In the genomic region with DNA sequence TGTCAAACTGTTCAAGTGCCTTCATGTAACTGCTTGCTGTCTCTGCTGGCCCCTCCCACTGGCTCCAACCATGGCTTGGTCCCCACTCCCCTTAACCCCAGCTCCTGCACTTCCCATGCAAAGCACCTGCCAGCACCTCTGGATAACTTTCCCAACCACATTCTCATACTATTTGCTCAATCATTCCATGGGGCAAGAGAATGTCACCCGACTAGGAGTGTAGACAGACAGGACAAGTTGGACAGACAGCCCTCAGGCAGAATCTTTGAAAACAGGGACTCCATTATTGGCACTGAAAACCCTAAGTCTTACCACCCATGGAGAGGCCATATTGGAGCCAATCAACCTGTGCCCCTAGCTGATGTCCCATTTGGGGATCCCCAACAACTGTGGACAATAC, we compare ENCODE assay signal across 30 cellular contexts.
DNase-seq lines count a peak whose midpoint lies in the region; ATAC-seq and TF ChIP-seq lines count a peak whose summit lies in the region.
"Had no signal": no experiment of that assay in that cellular context is flagged by ENCODE, and none has a peak within 500 bp of the region (broad histone marks: within the 10 kb centered on the region; RNA-seq: fewer than 3 reads in every experiment).

No MANE protein-coding gene starts in this region.

- H2BK120ac ChIP-seq in trophoblast cell (ENCODE audit: insufficient read depth, low read length, poor library complexity): no peak overlapping the region

- POLR2A ChIA-PET in Caco-2 (lab: Charles Lee): no interaction called here

- H3K23ac ChIP-seq in trophoblast cell (ENCODE audit: low read length): no peak overlapping the region

- H3K27me3 ChIP-seq in Caco-2 (replicated peaks; ENCODE audit: control insufficient read depth, insufficient read depth, low read length): no peaks in the 10 kb centered on the region
- H3K27me3 ChIP-seq in trophoblast cell (ENCODE audit: insufficient read depth, low read length): no peaks in the 10 kb centered on the region
- no peaks in the 10 kb centered on the region for H3K27me3 ChIP-seq in upper lobe of right lung
- H3K27me3 ChIP-seq: BE2C, BLaER1 had no signal

- no peak overlapping the region for H3K9ac ChIP-seq in trophoblast cell (ENCODE audit: low read length)
- H3K9ac ChIP-seq: BLaER1; BLaER1 treated with 17β-estradiol and CSF1 and Interleukin-3, amounts not matched to agents 10 nM and 100 nM had no signal

- no peaks in the 10 kb centered on the region for H3K9me3 Mint-ChIP-seq in Caco-2 (ENCODE audit: unreplicated experiment)
- H3K9me3 Mint-ChIP-seq: CD4-positive, alpha-beta T cell; CD4-positive, CD25-positive, alpha-beta regulatory T cell; CD8-positive, alpha-beta memory T cell; CD8-positive, alpha-beta T cell had no signal

- WGBS in trophoblast cell (ENCODE audit: extremely low coverage, insufficient coverage, insufficient read length): no CpG with 5 or more reads among the region's 1 CpG

- intact Hi-C loops in Caco-2 (cut with micrococcal nuclease; ENCODE audit: unreplicated experiment): no loop called here
- intact Hi-C loops in upper lobe of right lung (cut with DNase I): no loop called here

- H3K27ac ChIP-seq in trophoblast cell (ENCODE audit: low read depth, low read length) (no peak overlapping the region), upper lobe of right lung (no peak overlapping the region)
- H3K27ac ChIP-seq: 22Rv1; A549; BLaER1; BLaER1 treated with 17β-estradiol and CSF1 and Interleukin-3, amounts not matched to agents 10 nM and 100 nM; C4-2B had no signal

- no peak overlapping the region for H3K4me3 Mint-ChIP-seq in Caco-2 (ENCODE audit: unreplicated experiment)
- H3K4me3 Mint-ChIP-seq: B cell; CD14-positive monocyte; CD4-positive, alpha-beta memory T cell; CD4-positive, alpha-beta T cell; CD4-positive, CD25-positive, alpha-beta regulatory T cell; CD8-positive, alpha-beta memory T cell; CD8-positive, alpha-beta T cell had no signal

- no peaks in the 10 kb centered on the region for H3K36me3 Mint-ChIP-seq in Caco-2 (ENCODE audit: insufficient read depth, unreplicated experiment)
- H3K36me3 Mint-ChIP-seq: CD4-positive, alpha-beta memory T cell; CD4-positive, CD25-positive, alpha-beta regulatory T cell; CD8-positive, alpha-beta T cell had no signal

- H3K9me3 ChIP-seq in Caco-2 (no peaks in the 10 kb centered on the region; the same call in 1 of the 2 replicates), trophoblast cell (ENCODE audit: insufficient read depth, low read depth, low read length) (peaks cover 1% of the 10 kb centered on the region), upper lobe of right lung (no peaks in the 10 kb centered on the region)
- H3K9me3 ChIP-seq: BE2C, BLaER1 had no signal

- no peak for ATAC-seq in upper lobe of right lung
- ATAC-seq: A549; CD8-positive, alpha-beta T cell had no signal

- H3K4me3 ChIP-seq in Caco-2 (ENCODE audit: low read depth, low read length) (no peak overlapping the region), trophoblast cell (ENCODE audit: low read depth, low read length) (no peak overlapping the region), upper lobe of right lung (no peak overlapping the region)
- H3K4me3 ChIP-seq: A549; BLaER1; BLaER1 treated with 17β-estradiol and CSF1 and Interleukin-3, amounts not matched to agents 10 nM and 100 nM had no signal

- H3K79me2 ChIP-seq in trophoblast cell (ENCODE audit: control insufficient read depth, insufficient read depth, low read length, poor library complexity): no peaks in the 10 kb centered on the region

- H2AK5ac ChIP-seq in trophoblast cell (ENCODE audit: low read length): no peak overlapping the region

- H4K8ac ChIP-seq in trophoblast cell (ENCODE audit: low read depth, low read length): no peak overlapping the region

- no peaks in the 10 kb centered on the region for H3K4me1 Mint-ChIP-seq in Caco-2 (ENCODE audit: low read depth, unreplicated experiment)
- H3K4me1 Mint-ChIP-seq: CD4-positive, CD25-positive, alpha-beta regulatory T cell had no signal

- no peak overlapping the region for H3K27ac Mint-ChIP-seq in Caco-2 (ENCODE audit: unreplicated experiment)
- H3K27ac Mint-ChIP-seq: B cell; CD4-positive, alpha-beta memory T cell; CD4-positive, alpha-beta T cell; CD4-positive, CD25-positive, alpha-beta regulatory T cell; CD8-positive, alpha-beta T cell had no signal

- H2BK12ac ChIP-seq in trophoblast cell (ENCODE audit: low read length): no peak overlapping the region

- H3K4me2 ChIP-seq in trophoblast cell (ENCODE audit: low read length): no peak overlapping the region
- H3K4me2 ChIP-seq: A549, BLaER1 had no signal

- CTCF ChIA-PET in Caco-2 (lab: Charles Lee): no interaction called here

- H3K4me1 ChIP-seq in Caco-2 (no peaks in the 10 kb centered on the region), trophoblast cell (ENCODE audit: control insufficient read depth in 1 of 2, insufficient read depth in 2 of 2, low read length in 2 of 2) (peaks cover 3% of the 10 kb centered on the region in 2 experiments), upper lobe of right lung (no peaks in the 10 kb centered on the region)
- H3K4me1 ChIP-seq: A549, BE2C, BLaER1 had no signal

- H2BK5ac ChIP-seq in trophoblast cell (ENCODE audit: low read depth, low read length, poor library complexity): no peak overlapping the region

- H3K14ac ChIP-seq in trophoblast cell (ENCODE audit: low read length): no peak overlapping the region

- H3K36me3 ChIP-seq in Caco-2 (ENCODE audit: control insufficient read depth, insufficient read depth, low read length): no peaks in the 10 kb centered on the region
- H3K36me3 ChIP-seq in trophoblast cell (ENCODE audit: control insufficient read depth in 1 of 2, insufficient read depth in 2 of 2, low read length in 2 of 2): no peaks in the 10 kb centered on the region
- no peaks in the 10 kb centered on the region for H3K36me3 ChIP-seq in upper lobe of right lung
- H3K36me3 ChIP-seq: BE2C; BLaER1; BLaER1 treated with 17β-estradiol and CSF1 and Interleukin-3, amounts not matched to agents 10 nM and 100 nM had no signal

- no peak overlapping the region for H3K18ac ChIP-seq in trophoblast cell (ENCODE audit: low read length)

- BruUV-seq in Caco-2 (replicated peaks; lab: Mats Ljungman, UMichigan): no TSS peak

- no peaks in the 10 kb centered on the region for H3K79me1 ChIP-seq in trophoblast cell (ENCODE audit: low read length)

- no peak overlapping the region for H3K4ac ChIP-seq in trophoblast cell (ENCODE audit: low read depth, low read length)

- H2AFZ ChIP-seq in trophoblast cell (ENCODE audit: insufficient read depth, low read length, poor library complexity): no peak overlapping the region

- H4K12ac ChIP-seq in trophoblast cell (ENCODE audit: low read depth, low read length): no peak overlapping the region

- H4K91ac ChIP-seq in trophoblast cell (ENCODE audit: low read depth, low read length): no peak overlapping the region

- DNase-seq in Caco-2: peak; percentile 23 to 36
- DNase-seq in trophoblast cell: peak; percentile 77 to 95
- DNase-seq in upper lobe of right lung: no peak
- DNase-seq in CD1c-positive myeloid dendritic cell (ENCODE audit: extremely low spot score): no peak
- DNase-seq: 8988T; ACHN; AML-193; BE2C; C1 segment of cervical spinal cord; Calu3; CD4-positive, alpha-beta memory T cell; CD4-positive, alpha-beta T cell; CD4-positive, CD25-positive, alpha-beta regulatory T cell; CD8-positive, alpha-beta memory T cell; CD8-positive, alpha-beta T cell; COR-L47; DMS 273 treated with DMSO at 0.1 percent for 48 hours; DMS153; DMS53; DMS79; DMS79 treated with DMSO at 0.1 percent for 48 hours; DND-41; EL had no signal

- TF ChIP-seq CTCF in Caco-2 (IDR thresholded peaks at IDR 0.05; ENCODE audit: insufficient read depth in 1 of 2, low read depth in 1 of 2, low read length in 1 of 2, severe bottlenecking in 1 of 2, unreplicated experiment in 1 of 2): no peak
- TF ChIP-seq CTCF in upper lobe of right lung (IDR thresholded peaks at IDR 0.05): no peak

- H3K27me3 Mint-ChIP-seq in Caco-2 (ENCODE audit: insufficient read depth, unreplicated experiment): peaks cover 5% of the 10 kb centered on the region
- H3K27me3 Mint-ChIP-seq: CD4-positive, alpha-beta T cell; CD4-positive, CD25-positive, alpha-beta regulatory T cell had no signal

Comparison
In these comparisons a context has a peak if more than half of its experiments do, and no peak if none do; other contexts are left out.
1. DNase-seq: peak in Caco-2 (2 of 2) and trophoblast cell (2 of 2); none in upper lobe of right lung (single experiment) and CD1c-positive myeloid dendritic cell (single experiment).